ENCODE assay signal across 8 cellular contexts in the genomic region with DNA sequence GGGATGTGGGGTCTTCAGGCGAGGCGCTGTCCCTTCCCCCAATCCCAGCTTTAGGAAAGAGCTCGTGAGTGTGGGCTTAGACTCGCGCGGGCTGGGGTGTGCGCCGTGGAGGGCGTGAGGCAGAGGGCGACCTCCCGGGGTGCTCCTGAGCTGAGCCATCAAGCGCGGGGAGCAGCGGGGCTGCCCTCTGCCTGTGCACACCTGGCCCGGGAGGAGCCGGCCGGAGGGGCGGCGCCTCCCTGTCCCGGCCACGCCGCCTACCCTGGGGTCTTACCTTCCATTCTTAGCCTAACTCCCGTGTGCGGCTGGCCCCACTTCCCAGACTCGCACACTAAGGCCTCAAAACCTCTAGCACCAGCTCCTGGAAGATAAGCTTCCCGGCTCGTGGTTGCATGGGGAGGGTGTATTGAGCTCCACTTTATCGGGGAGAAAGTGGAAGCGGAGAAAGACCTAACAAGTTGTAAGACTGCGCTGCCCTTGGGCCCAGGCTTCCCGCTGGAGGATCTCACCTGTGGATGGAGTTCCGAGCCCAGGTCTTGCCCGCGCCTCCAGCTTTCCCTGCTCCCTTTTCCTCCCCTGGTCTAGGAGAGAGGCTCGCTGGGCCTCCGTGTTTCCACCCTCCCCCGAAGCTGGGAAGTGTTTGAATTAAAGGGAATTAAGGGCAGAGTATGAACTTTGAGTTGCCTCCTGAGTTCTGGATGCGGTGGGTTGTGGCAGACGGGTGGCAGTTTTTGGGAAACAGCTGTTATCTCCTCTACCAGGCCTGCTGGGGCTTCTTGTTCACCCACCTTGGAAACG. TPM values are rescaled to one million over a fixed set of nuclear protein-coding genes. Genes with fewer than 3 reads are reported as not detected.
A peak's percentile ranks its signal among the peaks of the same experiment; 100 is the strongest.
DNase-seq lines count a peak whose midpoint lies in the region; ATAC-seq and TF ChIP-seq lines count a peak whose summit lies in the region.

No MANE protein-coding gene starts in this region.

- H3K9ac ChIP-seq in fibroblast of lung (ENCODE audit: insufficient read depth, low read length): peak overlapping the region; percentile 67

- H3K4me3 Mint-ChIP-seq in T-helper 1 cell treated with Interleukin-12 subunit alpha and Interleukin-12 subunit beta and Interleukin-4 antibody, amounts not matched to agents 30 μg/mL and 1 μg/mL, for 36 hours: peak overlapping the region; percentile 78

- H3K36me3 ChIP-seq in RWPE2 (ENCODE audit: low read depth) (no peaks in the 10 kb centered on the region), fibroblast of lung (ENCODE audit: control insufficient read depth, insufficient read depth, low read length) (no peaks in the 10 kb centered on the region), psoas muscle (ENCODE audit: insufficient read depth in 1 of 2, low read depth in 1 of 2) (no peaks in the 10 kb centered on the region)

- peaks cover 3% of the 10 kb centered on the region for H3K79me2 ChIP-seq in fibroblast of lung (ENCODE audit: control insufficient read depth, insufficient read depth, low read length)

- no peak for DNase-seq in T-helper 1 cell
- DNase-seq in RWPE2 (ENCODE audit: low spot score): no peak
- DNase-seq in fibroblast of lung (ENCODE audit: low read depth in 2 of 2): no peak
- DNase-seq in psoas muscle: no peak
- DNase-seq in NCI-H1092 (lab: John Stamatoyannopoulos, UW): no peak
- DNase-seq in GDM1 (lab: John Stamatoyannopoulos, UW): no peak
- no peak for DNase-seq in NCI-H1092 treated with DMSO at 0.1 percent for 48 hours (lab: John Stamatoyannopoulos, UW)

- H3K36me3 Mint-ChIP-seq in T-helper 1 cell treated with Interleukin-12 subunit alpha and Interleukin-12 subunit beta and Interleukin-4 antibody, amounts not matched to agents 30 μg/mL and 1 μg/mL, for 36 hours (ENCODE audit: low read depth): no peaks in the 10 kb centered on the region

- H3K27ac ChIP-seq in RWPE2 (ENCODE audit: poor library complexity, severe bottlenecking) (no peak overlapping the region), fibroblast of lung (ENCODE audit: insufficient read depth, low read length) (no peak overlapping the region), psoas muscle (no peak overlapping the region)

- H3K9me3 ChIP-seq in RWPE2 (ENCODE audit: severe bottlenecking) (no peaks in the 10 kb centered on the region), fibroblast of lung (ENCODE audit: control insufficient read depth, insufficient read depth, low read depth, low read length) (no peaks in the 10 kb centered on the region), psoas muscle (no peaks in the 10 kb centered on the region)

- H3K4me2 ChIP-seq in fibroblast of lung (ENCODE audit: extremely low read depth, insufficient read depth, low read length): peak overlapping the region; percentile 94

- 26 to 30% (median 28%) methylated on average over 36 to 40 of the region's 40 CpGs for WGBS in psoas muscle, 3 donors

- no peaks in the 10 kb centered on the region for H3K9me3 Mint-ChIP-seq in T-helper 1 cell treated with Interleukin-12 subunit alpha and Interleukin-12 subunit beta and Interleukin-4 antibody, amounts not matched to agents 30 μg/mL and 1 μg/mL, for 36 hours

- peaks cover 24% of the 10 kb centered on the region for H3K27me3 Mint-ChIP-seq in T-helper 1 cell treated with Interleukin-12 subunit alpha and Interleukin-12 subunit beta and Interleukin-4 antibody, amounts not matched to agents 30 μg/mL and 1 μg/mL, for 36 hours (ENCODE audit: low read depth)

- H3K4me1 ChIP-seq in RWPE2 (ENCODE audit: insufficient read depth, poor library complexity, severe bottlenecking): no peaks in the 10 kb centered on the region
- peaks cover 4% of the 10 kb centered on the region for H3K4me1 ChIP-seq in fibroblast of lung (ENCODE audit: control insufficient read depth, extremely low read depth, insufficient read depth, low read length)
- H3K4me1 ChIP-seq in psoas muscle: peaks cover 8% of the 10 kb centered on the region

- peaks cover 12% of the 10 kb centered on the region for H3K4me1 Mint-ChIP-seq in T-helper 1 cell treated with Interleukin-12 subunit alpha and Interleukin-12 subunit beta and Interleukin-4 antibody, amounts not matched to agents 30 μg/mL and 1 μg/mL, for 36 hours (ENCODE audit: low read depth)

- H3K27me3 ChIP-seq in RWPE2 (ENCODE audit: insufficient read depth, poor library complexity, severe bottlenecking) (no peaks in the 10 kb centered on the region), fibroblast of lung (ENCODE audit: control insufficient read depth, insufficient read depth, low read length) (no peaks in the 10 kb centered on the region), psoas muscle (ENCODE audit: insufficient read depth in 3 of 3, low read length in 2 of 3) (no peaks in the 10 kb centered on the region)

- no peaks in the 10 kb centered on the region for H4K20me1 ChIP-seq in fibroblast of lung (ENCODE audit: control insufficient read depth, extremely low read depth, insufficient read depth, low read length)

- no peak overlapping the region for H3K27ac Mint-ChIP-seq in T-helper 1 cell treated with Interleukin-12 subunit alpha and Interleukin-12 subunit beta and Interleukin-4 antibody, amounts not matched to agents 30 μg/mL and 1 μg/mL, for 36 hours

- H3K4me3 ChIP-seq in RWPE2 (ENCODE audit: severe bottlenecking) (peak overlapping the region; percentile 71), fibroblast of lung (replicated peaks in 1 of 4; ENCODE audit: control extremely low read depth in 1 of 4, insufficient read depth in 1 of 4, low read depth in 3 of 4, low read length in 4 of 4) (peak overlapping the region; percentile 59 to 88 (median 72)), psoas muscle (peak overlapping the region; percentile 80)

- TF ChIP-seq CTCF in RWPE2 (IDR thresholded peaks at IDR 0.05; ENCODE audit: poor library complexity, severe bottlenecking): no peak
- TF ChIP-seq CTCF in fibroblast of lung (conservative IDR thresholded peaks at IDR 0.05 in 1 of 2, IDR thresholded peaks at IDR 0.05 in 1 of 2; ENCODE audit: low read depth in 1 of 2, low read length in 2 of 2): no peak
- no peak for TF ChIP-seq CTCF in psoas muscle (IDR thresholded peaks at IDR 0.05)

- intact Hi-C loops in psoas muscle (cut with DNase I): no loop called here

- peak overlapping the region; percentile 62 for H2AFZ ChIP-seq in fibroblast of lung (ENCODE audit: low read length)

- ATAC-seq in RWPE2 (ENCODE audit: low read depth) (peak; percentile 51), psoas muscle (peak in 2 of 4 donors; percentile 31 to 34)

RNA-seq across cellular contexts. Expression of a gene that starts 1.2 kb away (rescaled TPM):
- 1.5 and 3.1 TPM in 2 replicates for total RNA-seq in fibroblast of lung
- 1.1 and 1.6 TPM in 2 replicates for polyA plus RNA-seq in fibroblast of lung
- polyA plus RNA-seq in fibroblast of lung (2012): 1.4 and 1.7 TPM in 2 replicates
- polyA minus RNA-seq in fibroblast of lung (ENCODE audit: low replicate concordance): 1.1 and 1.2 TPM in 2 replicates
- total RNA-seq in psoas muscle: under 1 TPM; 0.08 to 0.64 (median 0.24) TPM
- under 1 TPM; 0.14 to 0.19 (median 0.17) TPM for polyA plus RNA-seq in psoas muscle

RNA-seq across cellular contexts. Expression of a gene that starts 20.1 kb away (rescaled TPM):
- total RNA-seq in fibroblast of lung: 26.7 and 39.6 TPM in 2 replicates
- 68.5 and 70.0 TPM in 2 replicates for polyA plus RNA-seq in fibroblast of lung
- 71.4 and 74.3 TPM in 2 replicates for polyA plus RNA-seq in fibroblast of lung (2012)
- polyA minus RNA-seq in fibroblast of lung (ENCODE audit: low replicate concordance): 18.9 and 42.9 TPM in 2 replicates
- total RNA-seq in psoas muscle: 10 to 100 TPM; 28.4 to 50.8 (median 43.4) TPM
- polyA plus RNA-seq in psoas muscle: 10 to 100 TPM; 15.9 to 55.4 (median 38.3) TPM

RNA-seq across cellular contexts. Expression of a gene that starts 56.4 kb away (rescaled TPM):
- total RNA-seq in fibroblast of lung (57.8 and 67.9 TPM in 2 replicates), psoas muscle (10 to 100 TPM; 34.8 to 62.9 (median 54.7) TPM)
- polyA plus RNA-seq in fibroblast of lung (130 and 148 TPM in 2 replicates), psoas muscle (10 to 100 TPM; 30.9 to 77.8 (median 51.5) TPM)
- polyA plus RNA-seq in fibroblast of lung (2012): 104 and 121 TPM in 2 replicates
- polyA minus RNA-seq in fibroblast of lung (ENCODE audit: low replicate concordance): 25.3 and 28.1 TPM in 2 replicates
